In the genomic region with DNA sequence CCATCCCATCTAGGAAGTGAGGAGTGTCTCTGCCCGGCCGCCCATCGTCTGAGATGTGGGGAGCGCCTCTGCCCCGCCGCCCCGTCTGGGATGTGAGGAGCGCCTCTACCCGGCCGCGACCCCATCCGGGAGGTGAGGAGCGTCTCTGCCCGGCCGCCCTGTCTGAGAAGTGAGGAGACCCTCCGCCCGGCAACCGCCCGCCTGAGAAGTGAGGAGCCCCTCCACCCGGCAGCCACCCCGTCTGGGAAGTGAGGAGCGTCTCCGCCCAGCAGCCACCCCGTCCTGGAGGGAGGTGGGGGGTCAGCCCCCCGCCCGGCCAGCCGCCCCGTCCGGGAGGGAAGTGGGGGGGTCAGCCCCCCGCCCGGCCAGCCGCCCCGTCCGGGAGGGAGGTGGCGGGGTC, we compare ENCODE assay signal across 4 cellular contexts. TPM values are rescaled to one million over a fixed set of nuclear protein-coding genes. Genes with fewer than 3 reads are reported as not detected.
"Had no signal": no experiment of that assay in that cellular context is flagged by ENCODE, and none has a peak within 500 bp of the region (broad histone marks: within the 10 kb centered on the region; RNA-seq: fewer than 3 reads in every experiment).

No MANE protein-coding gene starts in this region.

RNA-seq across cellular contexts. Expression of gene SLC25A47, which starts 21.5 kb away (rescaled TPM):
- total RNA-seq: GM23248, H4, HFFc6 had no signal
- polyA plus RNA-seq: GM23248, IgD-negative memory B cell had no signal
